29 cellular contexts compared by ENCODE assay signal in genomic region chr6:74130641-74131040, GRCh38.
A peak's percentile ranks its signal among the peaks of the same experiment; 100 is the strongest.
DNase-seq lines count a peak whose midpoint lies in the region; ATAC-seq and TF ChIP-seq lines count a peak whose summit lies in the region.
"Had no signal": no experiment of that assay in that cellular context is flagged by ENCODE, and none has a peak within 500 bp of the region (broad histone marks: within the 10 kb centered on the region; RNA-seq: fewer than 3 reads in every experiment).

No MANE protein-coding gene starts in this region.

- H3K36me3 ChIP-seq in IMR-90 (ENCODE audit: control insufficient read depth, insufficient read depth, low read length): no peaks in the 10 kb centered on the region
- H3K36me3 ChIP-seq in mesendoderm (ENCODE audit: control insufficient read depth, insufficient read depth, low read length): no peaks in the 10 kb centered on the region
- H3K36me3 ChIP-seq: BE2C; BLaER1; BLaER1 treated with 17β-estradiol and CSF1 and Interleukin-3, amounts not matched to agents 10 nM and 100 nM had no signal

- 0 out of 2 replicates have a peak, but pooled peaks cover 2% of the 10 kb centered on the region for H3K9me1 ChIP-seq in IMR-90 (ENCODE audit: insufficient read depth, low read length)

- no peak for TF ChIP-seq RAD21 in IMR-90 (IDR thresholded peaks at IDR 0.05; ENCODE audit: low read length)

- no peak overlapping the region for H2BK5ac ChIP-seq in IMR-90 (ENCODE audit: low read depth, low read length, poor library complexity, severe bottlenecking)
- H2BK5ac ChIP-seq in mesendoderm (ENCODE audit: low read length): no peak overlapping the region

- H2BK20ac ChIP-seq in IMR-90 (ENCODE audit: low read depth, low read length): no peak overlapping the region

- CTCF ChIA-PET in IMR-90 (lab: Yijun Ruan, JAX): interaction anchor here (1.0 kb wide), 1 partner anchor 30 kb away, joined by 3 read pairs; no protein-coding TSS in a partner anchor

- H3K4me3 ChIP-seq in IMR-90 (ENCODE audit: insufficient read depth, low read depth, low read length) (no peak overlapping the region), mesendoderm (ENCODE audit: low read length) (no peak overlapping the region)
- H3K4me3 ChIP-seq: A549; BLaER1; BLaER1 treated with 17β-estradiol and CSF1 and Interleukin-3, amounts not matched to agents 10 nM and 100 nM had no signal

- H3K18ac ChIP-seq in IMR-90 (ENCODE audit: low read depth, low read length) (no peak overlapping the region), mesendoderm (ENCODE audit: low read length) (no peak overlapping the region)

- no peak overlapping the region for H2AFZ ChIP-seq in IMR-90 (replicated peaks; ENCODE audit: low read length, poor library complexity)

- no peaks in the 10 kb centered on the region for H4K20me1 ChIP-seq in IMR-90 (ENCODE audit: insufficient read depth, low read length)
- H4K20me1 ChIP-seq: BLaER1; BLaER1 treated with 17β-estradiol and CSF1 and Interleukin-3, amounts not matched to agents 10 nM and 100 nM had no signal

- H2AK5ac ChIP-seq in IMR-90 (ENCODE audit: low read depth, low read length) (no peak overlapping the region; the same call in 1 of the 2 replicates), mesendoderm (ENCODE audit: low read length) (no peak overlapping the region)

- no peak for TF ChIP-seq CTCF in IMR-90 (conservative IDR thresholded peaks at IDR 0.05; ENCODE audit: low read depth, low read length)

- H2BK120ac ChIP-seq in IMR-90 (ENCODE audit: low read depth, low read length) (peak overlapping the region; percentile 46), mesendoderm (ENCODE audit: low read depth, low read length) (no peak overlapping the region)

- peaks cover 2% of the 10 kb centered on the region; the same call in 1 of the 2 replicates for H3K4me1 ChIP-seq in IMR-90 (ENCODE audit: control insufficient read depth, insufficient read depth, low read length)
- no peaks in the 10 kb centered on the region for H3K4me1 ChIP-seq in mesendoderm (ENCODE audit: control insufficient read depth, low read depth, low read length)
- H3K4me1 ChIP-seq: A549; BE2C; BLaER1; BLaER1 treated with 17β-estradiol and CSF1 and Interleukin-3, amounts not matched to agents 10 nM and 100 nM; Caco-2 had no signal

- H3K56ac ChIP-seq in IMR-90 (ENCODE audit: extremely low read depth, insufficient read depth, low read length) (no peak overlapping the region), mesendoderm (ENCODE audit: low read length) (no peak overlapping the region)

- in situ Hi-C loops in IMR-90 (cut with MboI; ENCODE audit: low sequenced_read_pairs): no loop called here

- H4K91ac ChIP-seq in IMR-90 (ENCODE audit: insufficient read depth, low read depth, low read length): no peak overlapping the region

- H3K79me1 ChIP-seq in IMR-90 (ENCODE audit: low read depth in 1 of 2, low read length in 2 of 2) (no peaks in the 10 kb centered on the region), mesendoderm (ENCODE audit: low read length) (no peaks in the 10 kb centered on the region)

- no peak overlapping the region for H3K27ac ChIP-seq in IMR-90 (ENCODE audit: insufficient read depth, low read length)
- H3K27ac ChIP-seq in mesendoderm (ENCODE audit: low read depth, low read length): no peak overlapping the region
- H3K27ac ChIP-seq: 22Rv1; A549; BLaER1; BLaER1 treated with 17β-estradiol and CSF1 and Interleukin-3, amounts not matched to agents 10 nM and 100 nM; C4-2B had no signal

- peak overlapping the region; percentile 29; the same call in 1 of the 2 replicates for H3K14ac ChIP-seq in IMR-90 (replicated peaks; ENCODE audit: low read depth, low read length)

- H3K9ac ChIP-seq in IMR-90 (ENCODE audit: low read depth, low read length): no peak overlapping the region
- no peak overlapping the region for H3K9ac ChIP-seq in mesendoderm (ENCODE audit: low read length)
- H3K9ac ChIP-seq: BLaER1; BLaER1 treated with 17β-estradiol and CSF1 and Interleukin-3, amounts not matched to agents 10 nM and 100 nM had no signal

- intact Hi-C loops in IMR-90 (cut with micrococcal nuclease): no loop called here

- no peak overlapping the region for H3K4ac ChIP-seq in IMR-90 (ENCODE audit: low read depth, low read length)
- H3K4ac ChIP-seq in mesendoderm (ENCODE audit: low read depth, low read length): no peak overlapping the region

- H3K23ac ChIP-seq in IMR-90 (ENCODE audit: low read depth, low read length) (no peak overlapping the region), mesendoderm (ENCODE audit: low read length) (no peak overlapping the region)

- H3K79me2 ChIP-seq in mesendoderm (ENCODE audit: control insufficient read depth, insufficient read depth, low read length): no peaks in the 10 kb centered on the region

- H3K4me2 ChIP-seq in IMR-90 (ENCODE audit: low read depth, low read length) (no peak overlapping the region), mesendoderm (ENCODE audit: low read length) (no peak overlapping the region)
- H3K4me2 ChIP-seq: A549; BLaER1; BLaER1 treated with 17β-estradiol and CSF1 and Interleukin-3, amounts not matched to agents 10 nM and 100 nM had no signal

- TF ChIP-seq POLR2A in IMR-90 (IDR thresholded peaks at IDR 0.05; ENCODE audit: low read depth, low read length): no peak

- H3K27me3 ChIP-seq in IMR-90 (ENCODE audit: control insufficient read depth, insufficient read depth, low read length): no peaks in the 10 kb centered on the region
- no peaks in the 10 kb centered on the region for H3K27me3 ChIP-seq in mesendoderm (ENCODE audit: insufficient read depth, low read length, poor library complexity)
- H3K27me3 ChIP-seq: BE2C; BLaER1; BLaER1 treated with 17β-estradiol and CSF1 and Interleukin-3, amounts not matched to agents 10 nM and 100 nM had no signal

- no peak overlapping the region; the same call in 1 of the 3 replicates for H2BK15ac ChIP-seq in IMR-90 (ENCODE audit: low read depth, low read length)
- no peak overlapping the region for H2BK15ac ChIP-seq in mesendoderm (replicated peaks; ENCODE audit: low read depth)

- no CpG with 5 or more reads among the region's 2 CpGs for WGBS in IMR-90 (ENCODE audit: extremely low coverage in 2 of 2, insufficient read length in 1 of 2), 2 experiments
- no CpG with 5 or more reads among the region's 2 CpGs for WGBS in mesendoderm (ENCODE audit: extremely low coverage, insufficient coverage, low lambda C conversion rate)

- POLR2A ChIA-PET in IMR-90 (lab: Charles Lee; ENCODE audit: unreplicated experiment): no interaction called here

- H4K5ac ChIP-seq in IMR-90 (ENCODE audit: low read depth, low read length) (no peak overlapping the region), mesendoderm (ENCODE audit: low read length) (no peak overlapping the region)

- dilution Hi-C loops in IMR-90 (cut with HindIII; ENCODE audit: low sequenced_read_pairs, unreplicated experiment): no loop called here

- no peak overlapping the region for H4K8ac ChIP-seq in IMR-90 (ENCODE audit: low read depth in 2 of 2, low read length in 2 of 2)
- H4K8ac ChIP-seq in mesendoderm (ENCODE audit: low read depth, low read length): no peak overlapping the region

- H3K9me3 ChIP-seq in IMR-90 (ENCODE audit: control insufficient read depth, insufficient read depth, low read length): no peaks in the 10 kb centered on the region
- H3K9me3 ChIP-seq: A549, BE2C, BLaER1, Caco-2 had no signal

- DNase-seq in IMR-90 (no peak), dermis microvascular lymphatic vessel endothelial cell (ENCODE audit: low read depth in 2 of 2) (peak; percentile 10 to 78), mesendoderm (no peak)
- DNase-seq: 8988T; ACHN; AML-193; BE2C; C1 segment of cervical spinal cord; Caco-2; Calu3; CD4-positive, alpha-beta memory T cell; CD4-positive, alpha-beta T cell; CD4-positive, CD25-positive, alpha-beta regulatory T cell; CD8-positive, alpha-beta memory T cell; CD8-positive, alpha-beta T cell; COR-L47; DMS 273 treated with DMSO at 0.1 percent for 48 hours; DMS153; DMS53; DMS79; DMS79 treated with DMSO at 0.1 percent for 48 hours; DND-41; EL had no signal

- no TSS peak for BruUV-seq in IMR-90 (replicated peaks; lab: Mats Ljungman, UMichigan)

- H2AK9ac ChIP-seq in IMR-90 (replicated peaks; ENCODE audit: low read depth, low read length, poor library complexity): no peak overlapping the region

- ATAC-seq in IMR-90 (ENCODE audit: low read depth) (no peak), GM18868 (IDR thresholded peaks at IDR 0.05; ENCODE audit: unreplicated experiment) (no peak)
- ATAC-seq: A549; CD8-positive, alpha-beta T cell had no signal

TF ChIP-seq in IMR-90, 13 proteins besides CTCF, POLR2A, EP300 and RAD21:
- no peak for TF ChIP-seq USF2 (IDR thresholded peaks at IDR 0.05; ENCODE audit: low read depth, low read length)
- no peak for TF ChIP-seq RCOR1 (IDR thresholded peaks at IDR 0.05; ENCODE audit: insufficient replicate concordance, low read length)
- TF ChIP-seq MXI1 (IDR thresholded peaks at IDR 0.05; ENCODE audit: borderline replicate concordance, low read depth, low read length): no peak
- no peak for TF ChIP-seq ELK1 (IDR thresholded peaks at IDR 0.05; ENCODE audit: borderline replicate concordance, low read depth, low read length)
- no peak for TF ChIP-seq FOS (IDR thresholded peaks at IDR 0.05; ENCODE audit: low read depth, low read length)

Comparison
In these comparisons a context has a peak if more than half of its experiments do, and no peak if none do; other contexts are left out.
1. DNase-seq: peak in dermis microvascular lymphatic vessel endothelial cell (2 of 2); none in IMR-90 (single experiment) and mesendoderm (single experiment).